8 cellular contexts compared by ENCODE assay signal in genomic region chr1:207321790-207322530, GRCh38. TPM values are rescaled to one million over a fixed set of nuclear protein-coding genes. Genes with fewer than 3 reads are reported as not detected.
A peak's percentile ranks its signal among the peaks of the same experiment; 100 is the strongest.
DNase-seq lines count a peak whose midpoint lies in the region; ATAC-seq and TF ChIP-seq lines count a peak whose summit lies in the region.

No MANE protein-coding gene starts in this region.

- peak overlapping the region; percentile 87 to 92 for H3K4me3 Mint-ChIP-seq in H9
- H3K4me3 Mint-ChIP-seq in memory B cell: peak overlapping the region; percentile 85

- peak overlapping the region; percentile 62 for H3K18ac ChIP-seq in H9 (ENCODE audit: insufficient read length, low read depth, low read length)

- H3K79me1 ChIP-seq in H9 (ENCODE audit: insufficient read depth, low read depth, low read length, poor library complexity, severe bottlenecking): no peaks in the 10 kb centered on the region

- H3K56ac ChIP-seq in H9 (ENCODE audit: insufficient read length, low read depth, low read length): no peak overlapping the region

- H3K4me1 ChIP-seq in H9 (ENCODE audit: insufficient read depth, low read length): no peaks in the 10 kb centered on the region; the same call in 1 of the 2 replicates
- H3K4me1 ChIP-seq in urinary bladder (ENCODE audit: insufficient read depth): no peaks in the 10 kb centered on the region

- H3K27me3 ChIP-seq in H9 (ENCODE audit: insufficient read depth, low read length): no peaks in the 10 kb centered on the region

- H3K23ac ChIP-seq in H9 (ENCODE audit: insufficient read length, low read depth, low read length): no peak overlapping the region

- H4K8ac ChIP-seq in H9 (replicated peaks; ENCODE audit: insufficient read length, low read depth, low read length): no peak overlapping the region

- H3K14ac ChIP-seq in H9 (ENCODE audit: insufficient read depth, low read length): peak overlapping the region; percentile 72

- peak overlapping the region; percentile 76 for H3K4me2 ChIP-seq in H9 (ENCODE audit: insufficient read depth, insufficient read length, low read length)

- no peak overlapping the region for H4K91ac ChIP-seq in H9 (ENCODE audit: insufficient read length, low read depth, low read length)

- no CpG with 5 or more reads among the region's 36 CpGs for WGBS in H9 (ENCODE audit: extremely low coverage, insufficient read length, low lambda C conversion rate)
- under 1% methylated on average over 36 of the region's 36 CpGs for WGBS in urinary bladder

- no peaks in the 10 kb centered on the region for H4K20me1 ChIP-seq in H9 (ENCODE audit: control insufficient read depth, insufficient read depth, insufficient read length)

- H4K5ac ChIP-seq in H9 (ENCODE audit: insufficient read length, low read depth, low read length): no peak overlapping the region

- H2BK12ac ChIP-seq in H9 (ENCODE audit: insufficient read length, low read depth, low read length): no peak overlapping the region

- no peak overlapping the region for H3K4ac ChIP-seq in H9 (ENCODE audit: low read depth, low read length)

- H3K4me3 ChIP-seq in urinary bladder (ENCODE audit: low read depth, low read length): peak overlapping the region; percentile 92

- DNase-seq in DMS53 treated with DMSO at 0.1 percent for 48 hours (lab: John Stamatoyannopoulos, UW; ENCODE audit: unreplicated experiment) (peak; percentile 25), H9 (no peak), RKO (ENCODE audit: low spot score) (peak; percentile 38), dermis blood vessel endothelial cell (peak; percentile 51), memory B cell (ENCODE audit: low spot score in 2 of 2) (no peak)

- no peak for TF ChIP-seq CTCF in H9 (conservative IDR thresholded peaks at IDR 0.05)

- peaks cover 3% of the 10 kb centered on the region for H3K23me2 ChIP-seq in H9 (ENCODE audit: insufficient read length, low read depth, low read length, poor library complexity, severe bottlenecking)

- H3K9ac ChIP-seq in H9 (ENCODE audit: extremely low read depth, insufficient read length, low read length): peak overlapping the region; percentile 84

- no peak overlapping the region for H2BK20ac ChIP-seq in H9 (ENCODE audit: low read depth, low read length, poor library complexity, severe bottlenecking)

- H3K9me3 ChIP-seq in H9 (ENCODE audit: control insufficient read depth, low read depth, low read length): no peaks in the 10 kb centered on the region

- no peak overlapping the region for H2AFZ ChIP-seq in H9 (ENCODE audit: low read length)

- no peak overlapping the region for H3T11ph ChIP-seq in H9 (ENCODE audit: low read length)

- no peaks in the 10 kb centered on the region for H3K27me3 Mint-ChIP-seq in H9 (ENCODE audit: low read depth)
- H3K27me3 Mint-ChIP-seq in memory B cell: no peaks in the 10 kb centered on the region

- H3K27ac Mint-ChIP-seq in H9 (peak overlapping the region in 2 of 3 experiments; percentile 35 to 59; a peak in 4 of 7 replicates), memory B cell (peak overlapping the region; percentile 97)

- H2AK5ac ChIP-seq in H9 (ENCODE audit: insufficient read length, low read length): no peak overlapping the region

- no peak overlapping the region for H2BK120ac ChIP-seq in H9 (ENCODE audit: low read depth, low read length, poor library complexity, severe bottlenecking)

- ATAC-seq in memory B cell (ENCODE audit: low read depth) (peak; percentile 1), GM19452 (IDR thresholded peaks at IDR 0.05; ENCODE audit: unreplicated experiment) (no peak), HG02981 (IDR thresholded peaks at IDR 0.05; ENCODE audit: unreplicated experiment) (no peak)

- H3K79me2 ChIP-seq in H9 (ENCODE audit: insufficient read depth, low read length): no peaks in the 10 kb centered on the region

- H3K27ac ChIP-seq in H9 (ENCODE audit: insufficient read length, low read depth, low read length) (no peak overlapping the region), urinary bladder (ENCODE audit: low read depth) (peak overlapping the region; percentile 99)

- H2BK15ac ChIP-seq in H9 (ENCODE audit: low read depth, low read length): no peak overlapping the region

- H3K9me3 Mint-ChIP-seq in H9: no peaks in the 10 kb centered on the region
- H3K9me3 Mint-ChIP-seq in memory B cell: no peaks in the 10 kb centered on the region

- peaks cover 2% of the 10 kb centered on the region for H3K36me3 ChIP-seq in urinary bladder (ENCODE audit: insufficient read depth)

- H3K36me3 Mint-ChIP-seq in H9 (ENCODE audit: insufficient read depth in 1 of 3, low read depth in 3 of 3) (peaks cover 2 to 20% (median 16%) of the 10 kb centered on the region in 3 experiments; a peak in 6 of 7 replicates), memory B cell (peaks cover 13% of the 10 kb centered on the region)

- H2BK5ac ChIP-seq in H9 (ENCODE audit: insufficient read length, low read length): no peak overlapping the region

- H3K4me1 Mint-ChIP-seq in H9: peaks cover 15 to 19% of the 10 kb centered on the region in 2 experiments
- peaks cover 27% of the 10 kb centered on the region for H3K4me1 Mint-ChIP-seq in memory B cell

RNA-seq across cellular contexts. Expression of gene CD55, which starts 0.5 kb away (rescaled TPM):
- total RNA-seq in H9 (2021): 17.3 and 18.3 TPM in 2 replicates
- 87.5 and 130 TPM in 2 replicates for total RNA-seq in dermis blood vessel endothelial cell
- total RNA-seq in urinary bladder: 108 TPM
- 83.1 TPM for polyA plus RNA-seq in urinary bladder

Comparison
In these comparisons a context has a peak if more than half of its experiments do, and no peak if none do; other contexts are left out.
1. DNase-seq: peak in DMS53 treated with DMSO at 0.1 percent for 48 hours (single experiment), RKO (single experiment) and dermis blood vessel endothelial cell (single experiment); none in H9 (single experiment) and memory B cell (0 of 2).